ENCODE assay signal across 16 cellular contexts in genomic region chr13:94325660-94326059, GRCh38.
A peak's percentile ranks its signal among the peaks of the same experiment; 100 is the strongest.
DNase-seq lines count a peak whose midpoint lies in the region; ATAC-seq and TF ChIP-seq lines count a peak whose summit lies in the region.
"Had no signal": no experiment of that assay in that cellular context is flagged by ENCODE, and none has a peak within 500 bp of the region (broad histone marks: within the 10 kb centered on the region; RNA-seq: fewer than 3 reads in every experiment).

No MANE protein-coding gene starts in this region.

- H3K27me3 ChIP-seq in CD4-positive, CD25-positive, alpha-beta regulatory T cell (ENCODE audit: control insufficient read depth, insufficient read depth, low read length): no peaks in the 10 kb centered on the region
- H3K27me3 ChIP-seq in endodermal cell (ENCODE audit: control insufficient read depth, insufficient read depth, low read length, poor library complexity, severe bottlenecking): no peaks in the 10 kb centered on the region
- H3K27me3 ChIP-seq: ascending aorta, colonic mucosa had no signal

- no peak for ATAC-seq in CD4-positive, CD25-positive, alpha-beta regulatory T cell (ENCODE audit: low read depth in 2 of 2)
- ATAC-seq in natural killer cell: no peak
- ATAC-seq in HG03571 (IDR thresholded peaks at IDR 0.05; ENCODE audit: unreplicated experiment): no peak
- ATAC-seq in GM19397 (IDR thresholded peaks at IDR 0.05; ENCODE audit: unreplicated experiment): no peak

- peaks cover 7% of the 10 kb centered on the region for H3K36me3 Mint-ChIP-seq in CD4-positive, CD25-positive, alpha-beta regulatory T cell
- H3K36me3 Mint-ChIP-seq in endodermal cell (ENCODE audit: low read depth) (no peaks in the 10 kb centered on the region), natural killer cell (peaks cover 7% of the 10 kb centered on the region)

- no peak for DNase-seq in CD4-positive, CD25-positive, alpha-beta regulatory T cell
- DNase-seq in M059J (ENCODE audit: low read depth) (peak; percentile 46), endodermal cell (no peak), natural killer cell (no peak), T1000 (lab: John Stamatoyannopoulos, UW) (no peak)
- DNase-seq in stimulated activated CD8-positive, alpha-beta memory T cell treated with anti-CD3 and anti-CD28 coated beads, Interleukin-4, amount 100 ng/mL, for 48 hours: no peak
- DNase-seq: activated effector memory CD4-positive, alpha-beta T cell treated with anti-CD3 and anti-CD28 coated beads, Interleukin-2, amount 50 U/mL, for 16 hours; colonic mucosa; EL; NCI-H1694 treated with DMSO at 0.1 percent for 48 hours; NCI-H510A treated with DMSO at 0.1 percent for 48 hours; SIG-M5 had no signal

- peaks cover 36 to 89% (median 52%) of the 10 kb centered on the region in 4 donors for H3K4me1 Mint-ChIP-seq in CD4-positive, CD25-positive, alpha-beta regulatory T cell
- H3K4me1 Mint-ChIP-seq in endodermal cell (peaks cover 62% of the 10 kb centered on the region), natural killer cell (peaks cover 64 to 68% of the 10 kb centered on the region in 2 donors)

- TF ChIP-seq CTCF in endodermal cell (conservative IDR thresholded peaks at IDR 0.05) (no peak), natural killer cell (IDR thresholded peaks at IDR 0.05) (no peak)

- H3K4me3 ChIP-seq in CD4-positive, CD25-positive, alpha-beta regulatory T cell (ENCODE audit: low read depth, low read length): no peak overlapping the region
- no peak overlapping the region for H3K4me3 ChIP-seq in endodermal cell (ENCODE audit: low read length)
- H3K4me3 ChIP-seq: ascending aorta, colonic mucosa had no signal

- H3K27me3 Mint-ChIP-seq in CD4-positive, CD25-positive, alpha-beta regulatory T cell: no peaks in the 10 kb centered on the region
- H3K27me3 Mint-ChIP-seq in endodermal cell (ENCODE audit: insufficient read depth): peaks cover 5% of the 10 kb centered on the region
- no peaks in the 10 kb centered on the region for H3K27me3 Mint-ChIP-seq in natural killer cell (ENCODE audit: low read depth in 2 of 2)

- H3K4me1 ChIP-seq in CD4-positive, CD25-positive, alpha-beta regulatory T cell (ENCODE audit: control insufficient read depth, insufficient read depth, low read length, poor library complexity, severe bottlenecking): peaks cover 84% of the 10 kb centered on the region
- peaks cover 27% of the 10 kb centered on the region for H3K4me1 ChIP-seq in endodermal cell (ENCODE audit: control insufficient read depth, insufficient read depth, low read length)
- H3K4me1 ChIP-seq: colonic mucosa had no signal

- peaks cover 0 to 17% (median 4%) of the 10 kb centered on the region in 7 donors for H3K9me3 Mint-ChIP-seq in CD4-positive, CD25-positive, alpha-beta regulatory T cell
- H3K9me3 Mint-ChIP-seq in endodermal cell (peaks cover 5% of the 10 kb centered on the region), natural killer cell (peaks cover 2 to 7% of the 10 kb centered on the region in 2 donors)

- no peak overlapping the region for H3K4me3 Mint-ChIP-seq in CD4-positive, CD25-positive, alpha-beta regulatory T cell
- H3K4me3 Mint-ChIP-seq in endodermal cell (no peak overlapping the region), natural killer cell (no peak overlapping the region)

- peak overlapping the region; percentile 81 to 96 (median 82) for H3K27ac Mint-ChIP-seq in CD4-positive, CD25-positive, alpha-beta regulatory T cell
- H3K27ac Mint-ChIP-seq in endodermal cell (peak overlapping the region; percentile 84), natural killer cell (peak overlapping the region; percentile 97 to 98)

- no peaks in the 10 kb centered on the region for H3K36me3 ChIP-seq in CD4-positive, CD25-positive, alpha-beta regulatory T cell (ENCODE audit: control insufficient read depth, insufficient read depth, low read length)
- no peaks in the 10 kb centered on the region for H3K36me3 ChIP-seq in endodermal cell (ENCODE audit: control insufficient read depth, insufficient read depth, low read length)
- H3K36me3 ChIP-seq: ascending aorta, colonic mucosa, neutrophil had no signal

- peak overlapping the region; percentile 27 for H3K9ac ChIP-seq in endodermal cell (ENCODE audit: extremely low read depth, low read length, poor library complexity, severe bottlenecking)

- H3K27ac ChIP-seq in CD4-positive, CD25-positive, alpha-beta regulatory T cell (ENCODE audit: insufficient read depth, low read length, poor library complexity, severe bottlenecking): peak overlapping the region; percentile 48
- no peak overlapping the region for H3K27ac ChIP-seq in endodermal cell (ENCODE audit: low read depth, low read length)
- H3K27ac ChIP-seq: ascending aorta, colonic mucosa, neutrophil had no signal

- no peaks in the 10 kb centered on the region for H3K9me3 ChIP-seq in CD4-positive, CD25-positive, alpha-beta regulatory T cell (ENCODE audit: control insufficient read depth in 2 of 2, low read length in 2 of 2)
- peaks cover 12% of the 10 kb centered on the region for H3K9me3 ChIP-seq in endodermal cell (ENCODE audit: control insufficient read depth, low read length)
- H3K9me3 ChIP-seq: ascending aorta, colonic mucosa, neutrophil had no signal

- intact Hi-C loops in natural killer cell (cut with micrococcal nuclease): no loop called here

- WGBS in endodermal cell (ENCODE audit: insufficient coverage in 1 of 2, insufficient read length in 1 of 2), 2 experiments: 60 to 86% methylated on average over 4 to 6 of the region's 6 CpGs
